24 cellular contexts compared by ENCODE assay signal in genomic region chr11:68261749-68262543, GRCh38.
"Had no signal": no experiment of that assay in that cellular context is flagged by ENCODE, and none has a peak within 500 bp of the region (broad histone marks: within the 10 kb centered on the region; RNA-seq: fewer than 3 reads in every experiment).

No MANE protein-coding gene starts in this region.

- H3K27me3 Mint-ChIP-seq: activated CD4-positive, alpha-beta memory T cell treated with anti-CD3 and anti-CD28 coated beads, Interleukin-2, amount 10 ng/mL, durations not matched to agents 7 days and 5 days; activated CD8-positive, alpha-beta memory T cell treated with anti-CD3 and anti-CD28 coated beads, Interleukin-2, amount 10 ng/mL, durations not matched to agents 7 days and 5 days; central memory CD8-positive, alpha-beta T cell; memory B cell; naive thymus-derived CD4-positive, alpha-beta T cell; stimulated activated naive B cell treated with anti-CD40 and anti-IgM and Interleukin-4, amounts not matched to agents 10 μg/mL and 1 μg/mL and 100 μg/mL, for 72 hours had no signal

- H3K9me3 Mint-ChIP-seq: activated CD4-positive, alpha-beta memory T cell treated with anti-CD3 and anti-CD28 coated beads, Interleukin-2, amount 10 ng/mL, durations not matched to agents 7 days and 5 days; activated T-helper 2 cell treated with anti-CD3 and anti-CD28 coated beads, Interferon-gamma antibody, Interleukin-2, Interleukin-4, amounts not matched to agents 10 μg/mL and 5 μg/mL and 100 μg/mL, durations not matched to agents 14 hours and 24 hours and 36 hours; brain; central memory CD8-positive, alpha-beta T cell; memory B cell; neural progenitor cell had no signal

- H3K27me3 ChIP-seq: gastroesophageal sphincter, heart left ventricle, neural progenitor cell, ovary, sigmoid colon, spleen, upper lobe of left lung had no signal

- H3K27ac Mint-ChIP-seq: activated CD4-positive, alpha-beta memory T cell treated with anti-CD3 and anti-CD28 coated beads, Interleukin-2, amount 10 ng/mL, durations not matched to agents 7 days and 5 days; activated CD8-positive, alpha-beta memory T cell treated with anti-CD3 and anti-CD28 coated beads, Interleukin-2, amount 10 ng/mL, durations not matched to agents 7 days and 5 days; activated T-helper 2 cell treated with anti-CD3 and anti-CD28 coated beads, Interferon-gamma antibody, Interleukin-2, Interleukin-4, amounts not matched to agents 10 μg/mL and 5 μg/mL and 100 μg/mL, durations not matched to agents 14 hours and 24 hours and 36 hours; memory B cell; neural progenitor cell; stimulated activated naive B cell treated with anti-CD40 and anti-IgM and Interleukin-4, amounts not matched to agents 10 μg/mL and 1 μg/mL and 100 μg/mL, for 72 hours had no signal

- H3K4me1 ChIP-seq: neural progenitor cell had no signal

- H3K27ac ChIP-seq: coronary artery, gastroesophageal sphincter, heart left ventricle, neural progenitor cell, ovary, sigmoid colon, spleen, thoracic aorta, upper lobe of left lung had no signal

- H3K4me3 ChIP-seq: coronary artery, gastroesophageal sphincter, heart left ventricle, neural progenitor cell, ovary, sigmoid colon, spleen, thoracic aorta, upper lobe of left lung had no signal

- H3K9ac ChIP-seq: neural progenitor cell had no signal

- H2AFZ ChIP-seq: neural progenitor cell had no signal

- H3K36me3 ChIP-seq: neural progenitor cell, ovary had no signal

- DNase-seq: activated CD4-positive, alpha-beta memory T cell treated with anti-CD3 and anti-CD28 coated beads, Interleukin-2, amount 10 ng/mL, durations not matched to agents 7 days and 5 days; activated CD4-positive, alpha-beta T cell treated with anti-CD3 and anti-CD28 coated beads for 4 hours; activated CD8-positive, alpha-beta memory T cell treated with anti-CD3 and anti-CD28 coated beads, Interleukin-2, amount 10 ng/mL, durations not matched to agents 7 days and 5 days; activated naive CD4-positive, alpha-beta T cell treated with Interleukin-2 at 50 U/mL for 16 hours; anterior cingulate cortex; heart left ventricle; kidney glomerular epithelial cell; left ventricle myocardium superior; naive thymus-derived CD4-positive, alpha-beta T cell; ovary; sigmoid colon; spleen; stimulated activated naive B cell treated with anti-CD40 and anti-IgM and Interleukin-4, amounts not matched to agents 10 μg/mL and 1 μg/mL and 100 μg/mL, for 72 hours; T-helper 2 cell had no signal

- ATAC-seq: activated CD8-positive, alpha-beta memory T cell treated with anti-CD3 and anti-CD28 coated beads, Interleukin-2, amount 10 ng/mL, durations not matched to agents 7 days and 5 days; esophagus mucosa; gastroesophageal sphincter; heart left ventricle; left ventricle myocardium superior; naive thymus-derived CD4-positive, alpha-beta T cell; stimulated activated naive B cell treated with anti-CD40 and anti-IgM and Interleukin-4, amounts not matched to agents 10 μg/mL and 1 μg/mL and 100 μg/mL, for 72 hours had no signal

- H3K4me3 Mint-ChIP-seq: activated CD4-positive, alpha-beta memory T cell treated with anti-CD3 and anti-CD28 coated beads, Interleukin-2, amount 10 ng/mL, durations not matched to agents 7 days and 5 days; activated CD8-positive, alpha-beta memory T cell treated with anti-CD3 and anti-CD28 coated beads, Interleukin-2, amount 10 ng/mL, durations not matched to agents 7 days and 5 days; brain; central memory CD8-positive, alpha-beta T cell; memory B cell; naive thymus-derived CD4-positive, alpha-beta T cell; neural progenitor cell; stimulated activated naive B cell treated with anti-CD40 and anti-IgM and Interleukin-4, amounts not matched to agents 10 μg/mL and 1 μg/mL and 100 μg/mL, for 72 hours had no signal

- H3K9me3 ChIP-seq: gastroesophageal sphincter, heart left ventricle, ovary, sigmoid colon, spleen, thoracic aorta, upper lobe of left lung had no signal

- H3K4me2 ChIP-seq: neural progenitor cell had no signal
